8 cellular contexts compared by ENCODE assay signal in the genomic region with DNA sequence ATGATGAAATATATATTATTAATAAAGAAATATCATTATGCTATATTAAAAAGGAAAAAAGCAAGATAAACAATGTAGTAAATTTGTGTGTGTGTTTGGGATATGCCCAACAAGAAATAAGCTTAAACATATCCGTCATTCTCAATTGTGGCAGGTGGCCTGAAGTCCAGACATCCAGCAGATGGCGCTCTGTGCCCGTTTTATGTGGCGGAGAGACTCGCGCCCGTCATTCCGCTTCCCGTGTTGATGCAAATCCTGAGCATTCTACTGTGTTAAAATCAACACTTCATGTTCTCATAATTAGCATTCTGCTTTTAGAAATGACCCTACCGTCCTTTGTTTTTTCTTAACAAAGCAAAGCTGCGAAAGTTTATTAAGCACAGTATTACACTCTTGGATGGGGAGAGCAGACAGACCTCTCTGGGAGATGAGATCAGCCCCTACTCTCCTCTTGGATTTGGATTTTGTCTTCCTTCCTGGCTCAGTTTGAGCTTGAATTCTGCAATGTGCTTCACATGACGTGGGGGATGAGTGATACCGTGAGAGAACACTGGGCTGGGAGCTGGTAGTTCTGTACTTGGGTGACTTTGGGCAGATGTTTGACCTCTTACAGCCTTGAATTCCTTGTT.
A peak's percentile ranks its signal among the peaks of the same experiment; 100 is the strongest.
DNase-seq lines count a peak whose midpoint lies in the region; ATAC-seq and TF ChIP-seq lines count a peak whose summit lies in the region.

No MANE protein-coding gene starts in this region.

- H2AFZ ChIP-seq in PC-3 (ENCODE audit: low read length): peak overlapping the region; percentile 53; the same call in 1 of the 2 replicates

- H3K9me3 Mint-ChIP-seq in activated T-helper 1 cell treated with anti-CD3 and anti-CD28 coated beads, Interleukin-12 subunit alpha, Interleukin-12 subunit beta, Interleukin-2, Interleukin-4 antibody, amounts not matched to agents 30 ng/mL and 10 ng/mL and 1 ng/mL, durations not matched to agents 14 hours and 24 hours and 36 hours: no peaks in the 10 kb centered on the region

- H3K4me3 Mint-ChIP-seq in activated T-helper 1 cell treated with anti-CD3 and anti-CD28 coated beads, Interleukin-12 subunit alpha, Interleukin-12 subunit beta, Interleukin-2, Interleukin-4 antibody, amounts not matched to agents 30 ng/mL and 10 ng/mL and 1 ng/mL, durations not matched to agents 14 hours and 24 hours and 36 hours: no peak overlapping the region

- no peaks in the 10 kb centered on the region for H3K79me2 ChIP-seq in PC-3 (ENCODE audit: low read length)

- peaks cover 24% of the 10 kb centered on the region for H3K27me3 Mint-ChIP-seq in activated T-helper 1 cell treated with anti-CD3 and anti-CD28 coated beads, Interleukin-12 subunit alpha, Interleukin-12 subunit beta, Interleukin-2, Interleukin-4 antibody, amounts not matched to agents 30 ng/mL and 10 ng/mL and 1 ng/mL, durations not matched to agents 14 hours and 24 hours and 36 hours (ENCODE audit: insufficient read depth)

- H3K9me2 ChIP-seq in PC-3 (replicated peaks; ENCODE audit: low read length): no peaks in the 10 kb centered on the region

- POLR2A ChIA-PET in PC-3 (lab: Charles Lee; ENCODE audit: unreplicated experiment): no interaction called here

- H3K9me3 ChIP-seq in PC-3 (ENCODE audit: low read length) (no peaks in the 10 kb centered on the region), thyroid gland (no peaks in the 10 kb centered on the region)

- no peaks in the 10 kb centered on the region for H3F3A ChIP-seq in PC-3 (ENCODE audit: low read length, unreplicated experiment)

- peaks cover 42% of the 10 kb centered on the region for H3K27me3 ChIP-seq in PC-3 (ENCODE audit: low read length)
- H3K27me3 ChIP-seq in thyroid gland: no peaks in the 10 kb centered on the region

- no peak overlapping the region for H3K27ac Mint-ChIP-seq in activated T-helper 1 cell treated with anti-CD3 and anti-CD28 coated beads, Interleukin-12 subunit alpha, Interleukin-12 subunit beta, Interleukin-2, Interleukin-4 antibody, amounts not matched to agents 30 ng/mL and 10 ng/mL and 1 ng/mL, durations not matched to agents 14 hours and 24 hours and 36 hours

- H3K4me1 ChIP-seq in PC-3 (ENCODE audit: insufficient read depth, low read length): no peaks in the 10 kb centered on the region
- H3K4me1 ChIP-seq in thyroid gland: no peaks in the 10 kb centered on the region

- TF ChIP-seq CTCF in PC-3 (conservative IDR thresholded peaks at IDR 0.05; ENCODE audit: low read depth, low read length): peak; percentile 77
- peak; percentile 80 for TF ChIP-seq CTCF in fibroblast of villous mesenchyme (IDR thresholded peaks at IDR 0.05; ENCODE audit: insufficient read depth, low read depth, low read length)
- TF ChIP-seq CTCF in thyroid gland (IDR thresholded peaks at IDR 0.05): peak in 5 of 6 experiments; percentile 23 to 73 (median 42)

- CTCF ChIA-PET in PC-3 (lab: Charles Lee): interaction anchor here (0.5 to 1.4 kb wide), 9 partner anchors 29 to 965 kb away, joined by 3 to 14 read pairs (median 4); no protein-coding TSS in a partner anchor

- peak overlapping the region; percentile 65 for H3K4me2 ChIP-seq in PC-3 (ENCODE audit: low read length)

- no TSS peak for BruUV-seq in PC-3 (replicated peaks; lab: Mats Ljungman, UMichigan)

- intact Hi-C loops in PC-3 (cut with micrococcal nuclease) (loop anchor here (1.0 to 5.0 kb wide), 4 partner anchors 37 to 794 kb away; no protein-coding TSS in a partner anchor), thyroid gland (cut with DNase I) (no loop called here)
- intact Hi-C loops in activated T-helper 1 cell treated with anti-CD3 and anti-CD28 coated beads, Interleukin-12 subunit alpha, Interleukin-12 subunit beta, Interleukin-2, Interleukin-4 antibody, amounts not matched to agents 30 ng/mL and 10 ng/mL and 1 ng/mL, durations not matched to agents 14 hours and 24 hours and 36 hours (cut with micrococcal nuclease): loop anchor here (1.0 kb wide), 3 partner anchors 37 to 611 kb away; no protein-coding TSS in a partner anchor

- H3K9ac ChIP-seq in PC-3 (ENCODE audit: low read length): no peak overlapping the region

- 13 to 20% methylated on average over 13 of the region's 13 CpGs for WGBS in thyroid gland, 2 donors

- no peaks in the 10 kb centered on the region for H3K36me3 Mint-ChIP-seq in activated T-helper 1 cell treated with anti-CD3 and anti-CD28 coated beads, Interleukin-12 subunit alpha, Interleukin-12 subunit beta, Interleukin-2, Interleukin-4 antibody, amounts not matched to agents 30 ng/mL and 10 ng/mL and 1 ng/mL, durations not matched to agents 14 hours and 24 hours and 36 hours (ENCODE audit: low read depth)

- peaks cover 5% of the 10 kb centered on the region for H3K4me1 Mint-ChIP-seq in activated T-helper 1 cell treated with anti-CD3 and anti-CD28 coated beads, Interleukin-12 subunit alpha, Interleukin-12 subunit beta, Interleukin-2, Interleukin-4 antibody, amounts not matched to agents 30 ng/mL and 10 ng/mL and 1 ng/mL, durations not matched to agents 14 hours and 24 hours and 36 hours (ENCODE audit: low read depth)

- no peak for TF ChIP-seq POLR2A in thyroid gland (IDR thresholded peaks at IDR 0.05)

- H3K4me3 ChIP-seq in Jurkat, Clone E6-1 (ENCODE audit: low read length): no peak overlapping the region
- H3K4me3 ChIP-seq in PC-3 (ENCODE audit: low read length) (no peak overlapping the region), fibroblast of villous mesenchyme (ENCODE audit: low read depth, low read length) (no peak overlapping the region), thyroid gland (replicated peaks in 1 of 3) (no peak overlapping the region)

- H3K36me3 ChIP-seq in PC-3 (ENCODE audit: low read depth, low read length) (no peaks in the 10 kb centered on the region), thyroid gland (no peaks in the 10 kb centered on the region)

- ATAC-seq in GM21786 (IDR thresholded peaks at IDR 0.05; ENCODE audit: unreplicated experiment) (peak; percentile 88), PC-3 (peak; percentile 76)

- DNase-seq in ELF-1 (ENCODE audit: low read depth, low spot score) (peak; percentile 69), PC-3 (peak; percentile 78), fibroblast of villous mesenchyme (ENCODE audit: low read depth) (peak; percentile 64), occipital lobe (lab: John Stamatoyannopoulos, UW) (peak; percentile 77), thyroid gland (peak; percentile 51 to 61)
- DNase-seq in Jurkat, Clone E6-1 (ENCODE audit: low read depth, low spot score): peak; percentile 64
- peak; percentile 51 for DNase-seq in activated T-helper 1 cell treated with anti-CD3 and anti-CD28 coated beads, Interleukin-12 subunit alpha, Interleukin-12 subunit beta, Interleukin-2, Interleukin-4 antibody, amounts not matched to agents 30 ng/mL and 10 ng/mL and 1 ng/mL, durations not matched to agents 14 hours and 24 hours and 36 hours (ENCODE audit: low spot score)

- no peak overlapping the region for H3K27ac ChIP-seq in PC-3 (ENCODE audit: low read length)
- H3K27ac ChIP-seq in thyroid gland: no peak overlapping the region

- H4K20me1 ChIP-seq in PC-3 (ENCODE audit: low read length): no peaks in the 10 kb centered on the region
